24 cellular contexts compared by ENCODE assay signal in genomic region chr5:160635678-160636077, GRCh38.
A peak's percentile ranks its signal among the peaks of the same experiment; 100 is the strongest.
DNase-seq lines count a peak whose midpoint lies in the region; FAIRE-seq and TF ChIP-seq lines count a peak whose summit lies in the region.
"Had no signal": no experiment of that assay in that cellular context is flagged by ENCODE, and none has a peak within 500 bp of the region (broad histone marks: within the 10 kb centered on the region; RNA-seq: fewer than 3 reads in every experiment).

No MANE protein-coding gene starts in this region.

- intact Hi-C loops in transverse colon (cut with DNase I; ENCODE audit: low total_unique reads), result no loop called here
- intact Hi-C loops in A673 (cut with micrococcal nuclease; ENCODE audit: unreplicated experiment), result no loop called here

- FAIRE-seq in small intestine (lab: Jason Lieb, UNC), result no peak
- FAIRE-seq in HTR-8/SVneo (lab: Jason Lieb, UNC), result no peak
- FAIRE-seq: A549, D721Med, G401.6, GM12891, GM18507 had no signal

- no peak for TF ChIP-seq EP300 in transverse colon (IDR thresholded peaks at IDR 0.05; ENCODE audit: low read depth)

- H2AFZ ChIP-seq in hepatocyte, result no peak overlapping the region

- H3K27ac ChIP-seq in VCaP (peak overlapping the region; percentile 96; the same call in 1 of the 2 replicates), hepatocyte (peak overlapping the region; percentile 50), small intestine (ENCODE audit: low read depth in 1 of 2, low read length in 1 of 2) (peak overlapping the region in 1 of 2 donors; percentile 44), transverse colon (peak overlapping the region; percentile 74 to 81 (median 79)), A673 (ENCODE audit: low read depth, low read length, poor library complexity, severe bottlenecking) (no peak overlapping the region)
- H3K27ac ChIP-seq: 22Rv1, A549, BLaER1 had no signal

- no peak overlapping the region for H3K4me3 ChIP-seq in hepatocyte
- H3K4me3 ChIP-seq in small intestine (ENCODE audit: low read depth in 1 of 2, low read length in 2 of 2), result no peak overlapping the region
- H3K4me3 ChIP-seq in transverse colon, result no peak overlapping the region
- no peak overlapping the region for H3K4me3 ChIP-seq in A673 (ENCODE audit: low read depth, low read length, poor library complexity, severe bottlenecking)
- H3K4me3 ChIP-seq: A549, BLaER1 had no signal

- BruUV-seq in A673 (replicated peaks; lab: Mats Ljungman, UMichigan), result no TSS peak

- H3K4me2 ChIP-seq in hepatocyte, result no peak overlapping the region
- H3K4me2 ChIP-seq: A549, BLaER1 had no signal

- no peaks in the 10 kb centered on the region for H3K79me2 ChIP-seq in hepatocyte

- H3K27me3 ChIP-seq in hepatocyte, result no peaks in the 10 kb centered on the region
- H3K27me3 ChIP-seq in small intestine (ENCODE audit: control insufficient read depth in 2 of 2, insufficient read depth in 2 of 2, low read length in 2 of 2), result no peaks in the 10 kb centered on the region
- H3K27me3 ChIP-seq in transverse colon, result no peaks in the 10 kb centered on the region
- H3K27me3 ChIP-seq in A673 (replicated peaks; ENCODE audit: insufficient read depth, low read depth, low read length, poor library complexity), result peaks cover 25% of the 10 kb centered on the region
- H3K27me3 ChIP-seq: BE2C, BLaER1 had no signal

- POLR2A ChIA-PET in A673 (lab: Charles Lee; ENCODE audit: low non-redundant PET), result no interaction called here

- in situ Hi-C loops in transverse colon (cut with MboI; ENCODE audit: low pct_ligation_motif_present in 1 of 4, low pct_unique_long_range_greater_than_20kb in 1 of 4, low sequenced_read_pairs in 3 of 4), result no loop called here

- H3K9me3 ChIP-seq in hepatocyte (ENCODE audit: low read depth) (no peaks in the 10 kb centered on the region), small intestine (ENCODE audit: control insufficient read depth, low read depth) (no peaks in the 10 kb centered on the region), transverse colon (no peaks in the 10 kb centered on the region), A673 (ENCODE audit: low read depth, low read length, poor library complexity, severe bottlenecking) (no peaks in the 10 kb centered on the region)
- H3K9me3 ChIP-seq: A549, BE2C, BLaER1, Caco-2 had no signal

- TF ChIP-seq POLR2A in transverse colon (IDR thresholded peaks at IDR 0.05), result no peak

- 84% methylated on average over 4 of the region's 4 CpGs for WGBS in hepatocyte (ENCODE audit: low lambda C conversion rate, missing lambda C conversion rate)
- WGBS in small intestine, 3 donors, result 24 to 60% (median 36%) methylated on average over 4 of the region's 4 CpGs
- WGBS in transverse colon (ENCODE audit: low coverage in 1 of 2), 2 donors, result 71 to 78% methylated on average over 4 of the region's 4 CpGs

- H3K9me2 ChIP-seq in hepatocyte (replicated peaks; ENCODE audit: insufficient read depth), result no peaks in the 10 kb centered on the region

- no peaks in the 10 kb centered on the region for H4K20me1 ChIP-seq in hepatocyte (ENCODE audit: insufficient read depth, poor library complexity, severe bottlenecking)
- H4K20me1 ChIP-seq: BLaER1 had no signal

- H3K4me1 ChIP-seq in hepatocyte (ENCODE audit: insufficient read depth), result peaks cover 36% of the 10 kb centered on the region
- peaks cover 5 to 12% of the 10 kb centered on the region in 2 donors for H3K4me1 ChIP-seq in small intestine (ENCODE audit: control insufficient read depth in 2 of 2, insufficient read depth in 1 of 2, low read depth in 1 of 2, low read length in 1 of 2)
- H3K4me1 ChIP-seq in transverse colon, result peaks cover 8 to 47% (median 24%) of the 10 kb centered on the region in 4 donors
- H3K4me1 ChIP-seq in A673 (ENCODE audit: insufficient read depth, low read length, poor library complexity, severe bottlenecking), result no peaks in the 10 kb centered on the region
- H3K4me1 ChIP-seq: A549, BE2C, BLaER1 had no signal

- CTCF ChIA-PET in A673 (lab: Charles Lee), result no interaction called here

- no peaks in the 10 kb centered on the region for H3K36me3 ChIP-seq in hepatocyte (replicated peaks; ENCODE audit: insufficient read depth, low read depth)
- peaks cover 3 to 5% of the 10 kb centered on the region in 2 donors for H3K36me3 ChIP-seq in small intestine (ENCODE audit: control insufficient read depth in 2 of 2, insufficient read depth in 2 of 2, low read length in 2 of 2)
- peaks cover 0 to 4% (median 0%) of the 10 kb centered on the region in 4 donors for H3K36me3 ChIP-seq in transverse colon
- no peaks in the 10 kb centered on the region for H3K36me3 ChIP-seq in A673 (ENCODE audit: insufficient read depth, low read length, poor library complexity, severe bottlenecking)
- H3K36me3 ChIP-seq: BE2C, BLaER1 had no signal

- TF ChIP-seq CTCF in VCaP (conservative IDR thresholded peaks at IDR 0.05), result no peak
- TF ChIP-seq CTCF in hepatocyte (IDR thresholded peaks at IDR 0.05; ENCODE audit: poor library complexity), result no peak
- no peak for TF ChIP-seq CTCF in transverse colon (IDR thresholded peaks at IDR 0.05)
- no peak for TF ChIP-seq CTCF in A673 (conservative IDR thresholded peaks at IDR 0.05; ENCODE audit: low read depth, low read length)

- DNase-seq in hepatocyte (ENCODE audit: low spot score) (no peak), small intestine (peak; percentile 58), transverse colon (no peak), A673 (ENCODE audit: low spot score) (no peak), OCI-M2 (lab: John Stamatoyannopoulos, UW; ENCODE audit: unreplicated experiment) (no peak), HTR-8/SVneo (ENCODE audit: insufficient read length, low spot score) (no peak)
- DNase-seq: ACHN; BE2C; C1 segment of cervical spinal cord; Caco-2; Calu3; CD4-positive, alpha-beta memory T cell; CD4-positive, CD25-positive, alpha-beta regulatory T cell; CD8-positive, alpha-beta memory T cell; DMS79 treated with DMSO at 0.1 percent for 48 hours; GF-D8 had no signal
